9 cellular contexts compared by ENCODE assay signal in genomic region chr11:71153005-71153395, GRCh38.
A peak's percentile ranks its signal among the peaks of the same experiment; 100 is the strongest.
DNase-seq lines count a peak whose midpoint lies in the region; ATAC-seq and TF ChIP-seq lines count a peak whose summit lies in the region.
"Had no signal": no experiment of that assay in that cellular context is flagged by ENCODE, and none has a peak within 500 bp of the region (broad histone marks: within the 10 kb centered on the region; RNA-seq: fewer than 3 reads in every experiment).

No MANE protein-coding gene starts in this region.

- intact Hi-C loops in left cardiac atrium (cut with DNase I) (no loop called here), Right ventricle myocardium inferior (cut with DNase I) (no loop called here), right lobe of liver (cut with DNase I) (no loop called here)

- H3K4me3 ChIP-seq in choroid plexus epithelial cell (ENCODE audit: low read depth, low read length) (no peak overlapping the region), right lobe of liver (peak overlapping the region in 2 of 3 donors; percentile 43 to 45)

- TF ChIP-seq POLR2A in right lobe of liver (IDR thresholded peaks at IDR 0.05) = no peak

- ATAC-seq in left cardiac atrium (peak; percentile 34 to 61), Right ventricle myocardium inferior (no peak), right lobe of liver (peak; percentile 58 to 71 (median 68)), HG03175 (IDR thresholded peaks at IDR 0.05; ENCODE audit: unreplicated experiment) (no peak)
- no peak for ATAC-seq in naive thymus-derived CD8-positive, alpha-beta T cell

- POLR2A ChIA-PET in naive thymus-derived CD8-positive, alpha-beta T cell (lab: Charles Lee) = no interaction called here

- H3K36me3 ChIP-seq in right lobe of liver = no peaks in the 10 kb centered on the region

- peaks cover 9 to 54% (median 32%) of the 10 kb centered on the region in 5 donors for H3K27me3 Mint-ChIP-seq in naive thymus-derived CD8-positive, alpha-beta T cell

- 2% methylated on average over 15 of the region's 15 CpGs for WGBS in right lobe of liver (ENCODE audit: insufficient coverage, low coverage, low lambda C conversion rate, missing lambda C conversion rate)

- H3K27ac ChIP-seq in right lobe of liver = peak overlapping the region; percentile 38 to 97 (median 82)

- H3K4me3 Mint-ChIP-seq in naive thymus-derived CD8-positive, alpha-beta T cell = no peak overlapping the region
- H3K4me3 Mint-ChIP-seq: T-helper 1 cell treated with Interleukin-12 subunit alpha and Interleukin-12 subunit beta and Interleukin-4 antibody, amounts not matched to agents 30 μg/mL and 1 μg/mL, for 36 hours had no signal

- H3K36me3 Mint-ChIP-seq in naive thymus-derived CD8-positive, alpha-beta T cell = peaks cover 0 to 3% (median 0%) of the 10 kb centered on the region in 3 donors

- peaks cover 0 to 9% (median 5%) of the 10 kb centered on the region in 4 donors for H3K4me1 Mint-ChIP-seq in naive thymus-derived CD8-positive, alpha-beta T cell

- H3K27ac Mint-ChIP-seq in naive thymus-derived CD8-positive, alpha-beta T cell = no peak overlapping the region
- H3K27ac Mint-ChIP-seq: T-helper 1 cell treated with Interleukin-12 subunit alpha and Interleukin-12 subunit beta and Interleukin-4 antibody, amounts not matched to agents 30 μg/mL and 1 μg/mL, for 36 hours had no signal

- H3K9me3 ChIP-seq in right lobe of liver = no peaks in the 10 kb centered on the region

- peaks cover 0 to 20% (median 5%) of the 10 kb centered on the region in 4 donors for H3K4me1 ChIP-seq in right lobe of liver

- H3K9me3 Mint-ChIP-seq in naive thymus-derived CD8-positive, alpha-beta T cell = peaks cover 0 to 8% (median 0%) of the 10 kb centered on the region in 9 donors

- TF ChIP-seq CTCF in choroid plexus epithelial cell (conservative IDR thresholded peaks at IDR 0.05; ENCODE audit: low read depth, low read length) = no peak
- TF ChIP-seq CTCF in right lobe of liver (IDR thresholded peaks at IDR 0.05) = no peak

- no peak for DNase-seq in left cardiac atrium
- no peak for DNase-seq in Right ventricle myocardium inferior (ENCODE audit: missing footprints)
- DNase-seq in choroid plexus epithelial cell (ENCODE audit: low read depth) = peak; percentile 4
- peak; percentile 44 to 63 (median 58) for DNase-seq in right lobe of liver
- DNase-seq in SK-N-DZ (ENCODE audit: low spot score) = no peak
- DNase-seq in naive thymus-derived CD8-positive, alpha-beta T cell = no peak
- DNase-seq in activated CD4-positive, alpha-beta T cell treated with anti-CD3 and anti-CD28 coated beads, Interleukin-2, amount 50 U/mL, for 48 hours = no peak

- no peaks in the 10 kb centered on the region for H3K27me3 ChIP-seq in right lobe of liver

Comparison
In these comparisons a context has a peak if more than half of its experiments do, and no peak if none do; other contexts are left out.
1. ATAC-seq: peak in left cardiac atrium (2 of 2) and right lobe of liver (4 of 4); none in Right ventricle myocardium inferior (single experiment), HG03175 (single experiment) and naive thymus-derived CD8-positive, alpha-beta T cell (0 of 2).
2. DNase-seq: peak in choroid plexus epithelial cell (single experiment) and right lobe of liver (3 of 3); none in left cardiac atrium (single experiment), Right ventricle myocardium inferior (single experiment), SK-N-DZ (single experiment), naive thymus-derived CD8-positive, alpha-beta T cell (0 of 10) and activated CD4-positive, alpha-beta T cell treated with anti-CD3 and anti-CD28 coated beads, Interleukin-2, amount 50 U/mL, for 48 hours (0 of 2).